Comparison of ENCODE assay signal across 3 cellular contexts in genomic region chr2:201122276-201122675, GRCh38.
TF ChIP-seq lines count a peak whose summit lies in the region.

No MANE protein-coding gene starts in this region.

TF ChIP-seq in A549, 52 proteins besides CTCF, POLR2A, EP300 and RAD21:
- TF ChIP-seq FOSL2 (IDR thresholded peaks at IDR 0.05): no peak
- TF ChIP-seq FOSL2 (CRISPR knock-in tag; IDR thresholded peaks at IDR 0.05): no peak
- no peak for TF ChIP-seq KDM1A (IDR thresholded peaks at IDR 0.05; ENCODE audit: low read depth)
- no peak for TF ChIP-seq TFCP2L1 (CRISPR knock-in tag; IDR thresholded peaks at IDR 0.05)
- TF ChIP-seq EHMT2 (IDR thresholded peaks at IDR 0.05; ENCODE audit: low read depth): no peak
- TF ChIP-seq HMGXB4 (CRISPR knock-in tag; IDR thresholded peaks at IDR 0.05; ENCODE audit: borderline replicate concordance): no peak
- no peak for TF ChIP-seq HOXB5 (CRISPR knock-in tag; IDR thresholded peaks at IDR 0.05)
- TF ChIP-seq MAZ (IDR thresholded peaks at IDR 0.05; ENCODE audit: borderline replicate concordance, low read depth, low read length): no peak
- TF ChIP-seq ESRRA (IDR thresholded peaks at IDR 0.05; ENCODE audit: borderline replicate concordance, low read length): no peak
- no peak for TF ChIP-seq HDAC2 (IDR thresholded peaks at IDR 0.05)
- no peak for TF ChIP-seq MYC (IDR thresholded peaks at IDR 0.05; ENCODE audit: borderline replicate concordance, low read length)
TF ChIP-seq in A549: peak in this region for 0.

TF ChIP-seq in IMR-90, 13 proteins besides CTCF, POLR2A, EP300 and RAD21:
- TF ChIP-seq MAZ (IDR thresholded peaks at IDR 0.05; ENCODE audit: borderline replicate concordance, low read depth, low read length) (no peak), NFE2L2 (IDR thresholded peaks at IDR 0.05; ENCODE audit: low read depth, low read length) (no peak), FOS (IDR thresholded peaks at IDR 0.05; ENCODE audit: low read depth, low read length) (no peak), ELK1 (IDR thresholded peaks at IDR 0.05; ENCODE audit: borderline replicate concordance, low read depth, low read length) (no peak), CHD1 (IDR thresholded peaks at IDR 0.05; ENCODE audit: low read depth, low read length) (no peak), CEBPB (IDR thresholded peaks at IDR 0.05; ENCODE audit: low read depth, low read length) (no peak), SMC3 (IDR thresholded peaks at IDR 0.05; ENCODE audit: low read depth, low read length) (no peak), RCOR1 (IDR thresholded peaks at IDR 0.05; ENCODE audit: insufficient replicate concordance, low read length) (no peak), USF2 (IDR thresholded peaks at IDR 0.05; ENCODE audit: low read depth, low read length) (no peak), MAFK (IDR thresholded peaks at IDR 0.05; ENCODE audit: low read depth, low read length) (no peak), RFX5 (IDR thresholded peaks at IDR 0.05; ENCODE audit: low read depth, low read length) (no peak), MXI1 (IDR thresholded peaks at IDR 0.05; ENCODE audit: borderline replicate concordance, low read depth, low read length) (no peak), BHLHE40 (IDR thresholded peaks at IDR 0.05; ENCODE audit: low read depth, low read length) (no peak)

TF ChIP-seq in GM12878, 131 proteins besides CTCF, POLR2A, EP300 and RAD21 (continues in another document):
- no peak for TF ChIP-seq USF1 (IDR thresholded peaks at IDR 0.05; ENCODE audit: borderline replicate concordance, extremely low read length, insufficient read depth, low read depth, low read length)
- no peak for TF ChIP-seq PML (IDR thresholded peaks at IDR 0.05; ENCODE audit: low read length)
- TF ChIP-seq PKNOX1 (IDR thresholded peaks at IDR 0.05): peak; percentile 92
- no peak for TF ChIP-seq GABPA (IDR thresholded peaks at IDR 0.05; ENCODE audit: low read depth)
- no peak for TF ChIP-seq PAX5 (IDR thresholded peaks at IDR 0.05; ENCODE audit: borderline replicate concordance, low read depth, low read length)
- TF ChIP-seq NKRF (conservative IDR thresholded peaks at IDR 0.05): no peak
- TF ChIP-seq SMAD1 (IDR thresholded peaks at IDR 0.05; ENCODE audit: low read depth, partially characterized antibody): no peak
- TF ChIP-seq IRF5 (IDR thresholded peaks at IDR 0.05; ENCODE audit: borderline replicate concordance): no peak
- no peak for TF ChIP-seq ZBTB40 (IDR thresholded peaks at IDR 0.05; ENCODE audit: borderline replicate concordance)
- no peak for TF ChIP-seq ETV6 (conservative IDR thresholded peaks at IDR 0.05 in 1 of 2, IDR thresholded peaks at IDR 0.05 in 1 of 2; ENCODE audit: borderline replicate concordance in 1 of 2, low read depth in 1 of 2)
- TF ChIP-seq STAT1 (conservative IDR thresholded peaks at IDR 0.05): no peak
- TF ChIP-seq EED (IDR thresholded peaks at IDR 0.05; ENCODE audit: low read depth): no peak
- no peak for TF ChIP-seq SREBF2 (IDR thresholded peaks at IDR 0.05; ENCODE audit: low read length)
- TF ChIP-seq LARP7 (IDR thresholded peaks at IDR 0.05): 0 out of 2 replicates have a peak, but pooled peaks have one; percentile 8
- no peak for TF ChIP-seq IKZF1 (conservative IDR thresholded peaks at IDR 0.05)
- TF ChIP-seq SIN3A (IDR thresholded peaks at IDR 0.05; ENCODE audit: low read depth, low read length): no peak
- TF ChIP-seq ZNF592 (IDR thresholded peaks at IDR 0.05): no peak
- 0 out of 2 replicates have a peak, but pooled peaks have one; percentile 13 for TF ChIP-seq BACH1 (IDR thresholded peaks at IDR 0.05; ENCODE audit: borderline replicate concordance)
- peak; percentile 20; the same call in 1 of the 2 replicates for TF ChIP-seq MLLT1 (IDR thresholded peaks at IDR 0.05)
- TF ChIP-seq SUZ12 (IDR thresholded peaks at IDR 0.05; ENCODE audit: unreplicated experiment): no peak
- TF ChIP-seq BMI1 (IDR thresholded peaks at IDR 0.05; ENCODE audit: borderline replicate concordance): no peak
- TF ChIP-seq CREB1 (IDR thresholded peaks at IDR 0.05; ENCODE audit: low read depth): no peak
- TF ChIP-seq NBN (IDR thresholded peaks at IDR 0.05): no peak
- TF ChIP-seq FOXK2 (IDR thresholded peaks at IDR 0.05): no peak
- no peak for TF ChIP-seq TCF7 (IDR thresholded peaks at IDR 0.05; ENCODE audit: borderline replicate concordance)
- TF ChIP-seq ATF2 (IDR thresholded peaks at IDR 0.05; ENCODE audit: low read length): no peak
- TF ChIP-seq RELB (IDR thresholded peaks at IDR 0.05; ENCODE audit: low read depth): peak; percentile 40; the same call in 1 of the 2 replicates
